34 cellular contexts compared by ENCODE assay signal in genomic region chr4:126007142-126007541, GRCh38.
DNase-seq lines count a peak whose midpoint lies in the region; ATAC-seq, FAIRE-seq and TF ChIP-seq lines count a peak whose summit lies in the region.
"Had no signal": no experiment of that assay in that cellular context is flagged by ENCODE, and none has a peak within 500 bp of the region (broad histone marks: within the 10 kb centered on the region; RNA-seq: fewer than 3 reads in every experiment).

No MANE protein-coding gene starts in this region.

- in situ Hi-C loops in HepG2 (cut with HindIII; ENCODE audit: extremely low pct_ligation_motif_present, low pct_unique_long_range_greater_than_20kb) = no loop called here

- H3K27me3 ChIP-seq in HepG2 (ENCODE audit: control insufficient read depth in 1 of 2, insufficient read depth in 2 of 2, low read length in 2 of 2) (no peaks in the 10 kb centered on the region), right lobe of liver (no peaks in the 10 kb centered on the region)
- H3K27me3 ChIP-seq: BE2C; BLaER1; BLaER1 treated with 17β-estradiol and CSF1 and Interleukin-3, amounts not matched to agents 10 nM and 100 nM had no signal

- ATAC-seq in HepG2 (no peak), right lobe of liver (no peak), GM18519 (IDR thresholded peaks at IDR 0.05; ENCODE audit: low FRiP score, unreplicated experiment) (no peak)
- ATAC-seq: A549; CD8-positive, alpha-beta T cell had no signal

- no peak overlapping the region for H3K4me2 ChIP-seq in HepG2 (ENCODE audit: low read depth, low read length)
- H3K4me2 ChIP-seq: A549; BLaER1; BLaER1 treated with 17β-estradiol and CSF1 and Interleukin-3, amounts not matched to agents 10 nM and 100 nM had no signal

- H4K20me1 ChIP-seq in HepG2 (ENCODE audit: insufficient read depth, low read length) = no peaks in the 10 kb centered on the region
- H4K20me1 ChIP-seq: BLaER1; BLaER1 treated with 17β-estradiol and CSF1 and Interleukin-3, amounts not matched to agents 10 nM and 100 nM had no signal

- no peak for TF ChIP-seq POLR2A in HepG2 (IDR thresholded peaks at IDR 0.05; ENCODE audit: insufficient read depth in 1 of 2, low read depth in 2 of 2, low read length in 2 of 2)
- no peak for TF ChIP-seq POLR2A in right lobe of liver (IDR thresholded peaks at IDR 0.05)

- TF ChIP-seq EP300 in HepG2 (IDR thresholded peaks at IDR 0.05; ENCODE audit: low read depth in 2 of 2, low read length in 2 of 2) = no peak
- no peak for TF ChIP-seq EP300 in HepG2 (CRISPR knock-in tag; IDR thresholded peaks at IDR 0.05; ENCODE audit: borderline replicate concordance)

- no peak for DNase-seq in HepG2 (ENCODE audit: low spot score)
- DNase-seq in right lobe of liver = no peak
- no peak for DNase-seq in kidney
- DNase-seq in NCI-H2196 (lab: John Stamatoyannopoulos, UW; ENCODE audit: unreplicated experiment) = no peak
- DNase-seq in activated T-cell treated with anti-CD3 and anti-CD28 coated beads for 4 hours = no peak
- DNase-seq: 8988T; ACHN; AML-193; BE2C; C1 segment of cervical spinal cord; Caco-2; Calu3; CD4-positive, alpha-beta memory T cell; CD4-positive, alpha-beta T cell; CD4-positive, CD25-positive, alpha-beta regulatory T cell; CD8-positive, alpha-beta memory T cell; CD8-positive, alpha-beta T cell; COR-L47; DMS 273 treated with DMSO at 0.1 percent for 48 hours; DMS153; DMS53; DMS79; DMS79 treated with DMSO at 0.1 percent for 48 hours; DND-41; EL had no signal

- BruUV-seq in HepG2 (replicated peaks; lab: Mats Ljungman, UMichigan) = no TSS peak

- no peak overlapping the region for H2AFZ ChIP-seq in HepG2 (ENCODE audit: low read length)

- intact Hi-C loops in HepG2 (cut with micrococcal nuclease; ENCODE audit: unreplicated experiment) = no loop called here
- intact Hi-C loops in right lobe of liver (cut with DNase I) = no loop called here
- intact Hi-C loops in kidney (cut with DNase I) = no loop called here

- POLR2A ChIA-PET in HepG2 (lab: Yijun Ruan, JAX) = no interaction called here

- no peak overlapping the region for H3K4me3 ChIP-seq in HepG2 (replicated peaks in 1 of 3; ENCODE audit: insufficient read depth in 1 of 3, low read depth in 2 of 3, low read length in 3 of 3)
- no peak overlapping the region for H3K4me3 ChIP-seq in right lobe of liver
- H3K4me3 ChIP-seq in kidney (ENCODE audit: low read length in 2 of 2) = no peak overlapping the region
- H3K4me3 ChIP-seq: A549; BLaER1; BLaER1 treated with 17β-estradiol and CSF1 and Interleukin-3, amounts not matched to agents 10 nM and 100 nM had no signal

- TF ChIP-seq CTCF in HepG2 (CRISPR knock-in tag; IDR thresholded peaks at IDR 0.05) = no peak
- no peak for TF ChIP-seq CTCF in right lobe of liver (IDR thresholded peaks at IDR 0.05)
- TF ChIP-seq CTCF in kidney (IDR thresholded peaks at IDR 0.05; ENCODE audit: borderline replicate concordance, extremely low read depth, insufficient read depth) = no peak

- FAIRE-seq in HepG2 (lab: Jason Lieb, UNC) (no peak), G401.6 (lab: Jason Lieb, UNC) (peak; percentile 11), endometrium (lab: Jason Lieb, UNC) (peak; percentile 82), kidney (lab: Jason Lieb, UNC) (peak; percentile 25)
- FAIRE-seq: A549, D721Med had no signal

- H3K9me3 ChIP-seq in HepG2 (ENCODE audit: low read length) (no peaks in the 10 kb centered on the region), right lobe of liver (no peaks in the 10 kb centered on the region), kidney (ENCODE audit: control insufficient read depth in 1 of 2, low read length in 2 of 2) (no peaks in the 10 kb centered on the region)
- H3K9me3 ChIP-seq: A549, BE2C, Caco-2 had no signal

- no peak for TF ChIP-seq RAD21 in HepG2 (CRISPR knock-in tag; IDR thresholded peaks at IDR 0.05)

- 15% methylated on average over 3 of the region's 3 CpGs for WGBS in HepG2 (ENCODE audit: low lambda C conversion rate)
- 47% methylated on average over 3 of the region's 3 CpGs for WGBS in right lobe of liver (ENCODE audit: insufficient coverage, low coverage, low lambda C conversion rate, missing lambda C conversion rate)

- CTCF ChIA-PET in HepG2 (lab: Yijun Ruan, JAX; ENCODE audit: low intra/inter-chr PET ratio, low total read pairs) = no interaction called here

- H3K9ac ChIP-seq in HepG2 (ENCODE audit: insufficient read depth, low read depth, low read length) (no peak overlapping the region), kidney (ENCODE audit: low read length in 2 of 2) (no peak overlapping the region)
- H3K9ac ChIP-seq: BLaER1; BLaER1 treated with 17β-estradiol and CSF1 and Interleukin-3, amounts not matched to agents 10 nM and 100 nM had no signal

- H3K79me2 ChIP-seq in HepG2 (ENCODE audit: insufficient read depth, low read length) = no peaks in the 10 kb centered on the region

- H3K36me3 ChIP-seq in HepG2 (replicated peaks in 1 of 2; ENCODE audit: control insufficient read depth in 1 of 2, insufficient read depth in 2 of 2, low read length in 2 of 2) (no peaks in the 10 kb centered on the region), right lobe of liver (no peaks in the 10 kb centered on the region), kidney (ENCODE audit: control insufficient read depth in 1 of 2, insufficient read depth in 2 of 2, low read length in 2 of 2) (no peaks in the 10 kb centered on the region)
- H3K36me3 ChIP-seq: BE2C; BLaER1; BLaER1 treated with 17β-estradiol and CSF1 and Interleukin-3, amounts not matched to agents 10 nM and 100 nM had no signal

- H3K4me1 ChIP-seq in HepG2 (ENCODE audit: insufficient read depth, low read length) (no peaks in the 10 kb centered on the region), right lobe of liver (no peaks in the 10 kb centered on the region), kidney (ENCODE audit: control insufficient read depth in 1 of 2, insufficient read depth in 1 of 2, low read depth in 1 of 2, low read length in 2 of 2) (no peaks in the 10 kb centered on the region)
- H3K4me1 ChIP-seq: A549, BE2C, BLaER1, Caco-2 had no signal

- no peak overlapping the region for H3K27ac ChIP-seq in HepG2 (ENCODE audit: extremely low read length, insufficient read depth, low read length)
- no peak overlapping the region for H3K27ac ChIP-seq in right lobe of liver
- H3K27ac ChIP-seq in kidney (ENCODE audit: low read depth in 2 of 2, low read length in 2 of 2) = no peak overlapping the region
- H3K27ac ChIP-seq: 22Rv1; A549; BLaER1; BLaER1 treated with 17β-estradiol and CSF1 and Interleukin-3, amounts not matched to agents 10 nM and 100 nM; C4-2B had no signal

TF ChIP-seq in HepG2, 621 proteins besides CTCF, POLR2A, EP300 and RAD21:
- TF ChIP-seq CREB1 (IDR thresholded peaks at IDR 0.05) (peak; percentile 76), CREB1 (CRISPR knock-in tag; IDR thresholded peaks at IDR 0.05) (no peak), ATF7 (IDR thresholded peaks at IDR 0.05) (peak; percentile 68), ATF7 (CRISPR knock-in tag; IDR thresholded peaks at IDR 0.05) (no peak), ZNF331 (CRISPR knock-in tag; IDR thresholded peaks at IDR 0.05) (no peak)
TF ChIP-seq in HepG2: peak in this region for 2.
